ENCODE assay signal across 1 cellular context in genomic region chr3:109927161-109927560, GRCh38.
TF ChIP-seq lines count a peak whose summit lies in the region.

No MANE protein-coding gene starts in this region.

TF ChIP-seq in A549, 52 proteins besides CTCF, POLR2A, EP300 and RAD21 (continued from another document):
- TF ChIP-seq MAFK (IDR thresholded peaks at IDR 0.05; ENCODE audit: partially characterized antibody) (peak; percentile 34), PBX3 (IDR thresholded peaks at IDR 0.05) (0 out of 2 replicates have a peak, but pooled peaks have one; percentile 42)
TF ChIP-seq in A549: peak in this region for 10.
